In the genomic region with DNA sequence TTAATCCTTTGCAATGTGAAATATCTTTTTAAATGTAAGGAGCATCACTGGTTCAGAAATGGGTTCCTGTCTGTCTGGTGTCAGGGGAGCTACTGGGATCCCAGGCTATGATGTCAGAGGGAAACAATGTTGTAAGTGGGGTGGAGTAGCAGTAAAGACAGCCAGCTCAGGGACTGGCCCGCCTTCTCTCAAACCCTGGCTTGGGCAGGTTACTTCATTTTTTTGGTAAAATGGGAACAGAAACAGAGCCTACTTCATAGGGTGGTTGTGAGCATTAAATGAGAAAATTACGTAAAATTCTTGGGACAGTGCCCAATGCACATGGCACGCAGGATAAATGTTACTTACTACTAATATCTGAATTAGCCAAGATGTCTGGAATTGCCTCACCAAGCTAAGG, we compare ENCODE assay signal across 1 cellular context.
A peak's percentile ranks its signal among the peaks of the same experiment; 100 is the strongest.
TF ChIP-seq lines count a peak whose summit lies in the region.

No MANE protein-coding gene starts in this region.

TF ChIP-seq in GM12878, 131 proteins besides CTCF, POLR2A, EP300 and RAD21:
- TF ChIP-seq, protein P1, sequence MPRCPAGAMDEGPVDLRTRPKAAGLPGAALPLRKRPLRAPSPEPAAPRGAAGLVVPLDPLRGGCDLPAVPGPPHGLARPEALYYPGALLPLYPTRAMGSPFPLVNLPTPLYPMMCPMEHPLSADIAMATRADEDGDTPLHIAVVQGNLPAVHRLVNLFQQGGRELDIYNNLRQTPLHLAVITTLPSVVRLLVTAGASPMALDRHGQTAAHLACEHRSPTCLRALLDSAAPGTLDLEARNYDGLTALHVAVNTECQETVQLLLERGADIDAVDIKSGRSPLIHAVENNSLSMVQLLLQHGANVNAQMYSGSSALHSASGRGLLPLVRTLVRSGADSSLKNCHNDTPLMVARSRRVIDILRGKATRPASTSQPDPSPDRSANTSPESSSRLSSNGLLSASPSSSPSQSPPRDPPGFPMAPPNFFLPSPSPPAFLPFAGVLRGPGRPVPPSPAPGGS (IDR thresholded peaks at IDR 0.05; ENCODE audit: borderline replicate concordance, insufficient read depth, low read depth, low read length, poor library complexity, severe bottlenecking), result no peak
- TF ChIP-seq HCFC1 (IDR thresholded peaks at IDR 0.05; ENCODE audit: low read length), result no peak
- no peak for TF ChIP-seq ZZZ3 (IDR thresholded peaks at IDR 0.05; ENCODE audit: control insufficient read depth, insufficient read length, low read depth)
- TF ChIP-seq, protein P2, sequence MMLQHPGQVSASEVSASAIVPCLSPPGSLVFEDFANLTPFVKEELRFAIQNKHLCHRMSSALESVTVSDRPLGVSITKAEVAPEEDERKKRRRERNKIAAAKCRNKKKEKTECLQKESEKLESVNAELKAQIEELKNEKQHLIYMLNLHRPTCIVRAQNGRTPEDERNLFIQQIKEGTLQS (IDR thresholded peaks at IDR 0.05; ENCODE audit: borderline replicate concordance, extremely low read depth, low read depth, low read length), result no peak
- no peak for TF ChIP-seq RFX5 (IDR thresholded peaks at IDR 0.05; ENCODE audit: low read depth, low read length)
- no peak for TF ChIP-seq TAF1 (IDR thresholded peaks at IDR 0.05; ENCODE audit: borderline replicate concordance, low read depth, low read length)
- TF ChIP-seq IKZF1 (conservative IDR thresholded peaks at IDR 0.05), result no peak
- TF ChIP-seq SPI1 (IDR thresholded peaks at IDR 0.05; ENCODE audit: borderline replicate concordance, insufficient read depth, low read depth, low read length), result 0 out of 2 replicates have a peak, but pooled peaks have one; percentile 12
